ENCODE assay signal across 1 cellular context in the genomic region with DNA sequence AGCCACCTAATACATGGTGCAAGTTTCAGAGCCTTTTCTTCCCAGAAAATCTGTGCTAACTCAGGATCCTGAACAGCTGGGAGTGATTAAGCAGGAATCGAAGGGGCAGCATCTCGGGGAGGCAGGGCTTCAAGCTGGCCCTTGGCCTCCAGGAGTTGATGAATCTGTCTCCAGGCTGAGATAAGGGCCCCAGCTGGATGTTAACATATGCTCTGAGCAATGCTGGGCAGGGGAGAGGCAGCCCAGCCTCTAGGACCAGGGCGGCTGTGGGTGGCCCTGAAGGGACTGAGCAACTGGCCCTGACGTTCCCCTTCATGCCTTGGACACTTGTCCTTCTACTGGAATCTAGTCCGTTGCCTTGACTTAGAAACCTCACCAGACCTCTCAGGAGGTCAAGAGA.
TF ChIP-seq lines count a peak whose summit lies in the region.

No MANE protein-coding gene starts in this region.

TF ChIP-seq in HepG2, 621 proteins besides CTCF, POLR2A, EP300 and RAD21:
- TF ChIP-seq ZNF496 (CRISPR knock-in tag; IDR thresholded peaks at IDR 0.05; ENCODE audit: insufficient replicate concordance) = no peak
- no peak for TF ChIP-seq MED13 (CRISPR knock-in tag; IDR thresholded peaks at IDR 0.05)
- TF ChIP-seq, protein P1, sequence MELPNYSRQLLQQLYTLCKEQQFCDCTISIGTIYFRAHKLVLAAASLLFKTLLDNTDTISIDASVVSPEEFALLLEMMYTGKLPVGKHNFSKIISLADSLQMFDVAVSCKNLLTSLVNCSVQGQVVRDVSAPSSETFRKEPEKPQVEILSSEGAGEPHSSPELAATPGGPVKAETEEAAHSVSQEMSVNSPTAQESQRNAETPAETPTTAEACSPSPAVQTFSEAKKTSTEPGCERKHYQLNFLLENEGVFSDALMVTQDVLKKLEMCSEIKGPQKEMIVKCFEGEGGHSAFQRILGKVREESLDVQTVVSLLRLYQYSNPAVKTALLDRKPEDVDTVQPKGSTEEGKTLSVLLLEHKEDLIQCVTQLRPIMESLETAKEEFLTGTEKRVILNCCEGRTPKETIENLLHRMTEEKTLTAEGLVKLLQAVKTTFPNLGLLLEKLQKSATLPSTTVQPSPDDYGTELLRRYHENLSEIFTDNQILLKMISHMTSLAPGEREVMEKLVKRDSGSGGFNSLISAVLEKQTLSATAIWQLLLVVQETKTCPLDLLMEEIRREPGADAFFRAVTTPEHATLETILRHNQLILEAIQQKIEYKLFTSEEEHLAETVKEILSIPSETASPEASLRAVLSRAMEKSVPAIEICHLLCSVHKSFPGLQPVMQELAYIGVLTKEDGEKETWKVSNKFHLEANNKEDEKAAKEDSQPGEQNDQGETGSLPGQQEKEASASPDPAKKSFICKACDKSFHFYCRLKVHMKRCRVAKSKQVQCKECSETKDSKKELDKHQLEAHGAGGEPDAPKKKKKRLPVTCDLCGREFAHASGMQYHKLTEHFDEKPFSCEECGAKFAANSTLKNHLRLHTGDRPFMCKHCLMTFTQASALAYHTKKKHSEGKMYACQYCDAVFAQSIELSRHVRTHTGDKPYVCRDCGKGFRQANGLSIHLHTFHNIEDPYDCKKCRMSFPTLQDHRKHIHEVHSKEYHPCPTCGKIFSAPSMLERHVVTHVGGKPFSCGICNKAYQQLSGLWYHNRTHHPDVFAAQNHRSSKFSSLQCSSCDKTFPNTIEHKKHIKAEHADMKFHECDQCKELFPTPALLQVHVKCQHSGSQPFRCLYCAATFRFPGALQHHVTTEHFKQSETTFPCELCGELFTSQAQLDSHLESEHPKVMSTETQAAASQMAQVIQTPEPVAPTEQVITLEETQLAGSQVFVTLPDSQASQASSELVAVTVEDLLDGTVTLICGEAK (IDR thresholded peaks at IDR 0.05) = no peak
- TF ChIP-seq, protein P1 (CRISPR knock-in tag; IDR thresholded peaks at IDR 0.05) = no peak
- no peak for TF ChIP-seq ZNF317 (CRISPR knock-in tag; IDR thresholded peaks at IDR 0.05)
- TF ChIP-seq SMAD3 (CRISPR knock-in tag; IDR thresholded peaks at IDR 0.05) = no peak
- no peak for TF ChIP-seq PRMT3 (CRISPR knock-in tag; IDR thresholded peaks at IDR 0.05; ENCODE audit: borderline replicate concordance, low read depth)
